In the genomic region with DNA sequence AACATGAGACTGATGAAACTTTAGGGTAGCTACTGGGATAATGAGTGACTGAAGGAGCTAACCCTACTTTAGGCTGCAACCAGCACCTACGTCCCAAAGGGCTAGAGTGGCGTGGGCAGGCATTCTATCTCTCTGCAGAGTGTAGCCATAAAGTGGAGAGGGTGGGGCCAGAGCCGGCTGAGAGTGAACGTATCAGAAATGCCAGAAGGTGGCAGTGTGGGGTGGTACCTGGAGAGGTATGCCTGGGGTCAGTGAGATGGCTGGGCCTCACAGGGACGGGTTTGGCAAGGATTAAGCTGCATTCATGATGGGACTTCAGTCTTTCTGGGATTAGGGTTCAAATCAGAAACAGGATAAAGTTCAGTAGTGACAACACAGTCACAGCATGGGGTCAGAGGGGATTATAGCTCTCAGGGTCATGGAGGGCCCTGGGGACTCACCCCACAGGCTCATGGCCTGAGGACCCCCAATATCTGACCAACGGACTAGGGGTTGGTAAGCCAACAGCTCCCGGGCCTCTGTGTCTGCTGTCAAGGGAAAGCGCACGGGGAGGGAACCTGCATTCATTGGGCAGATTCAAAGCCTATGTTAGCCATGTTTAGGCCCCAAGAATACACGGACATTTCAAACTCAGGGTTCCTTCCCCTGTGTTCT, we compare ENCODE assay signal across 8 cellular contexts.
DNase-seq lines count a peak whose midpoint lies in the region; ATAC-seq and TF ChIP-seq lines count a peak whose summit lies in the region.

No MANE protein-coding gene starts in this region.

- H3K27ac Mint-ChIP-seq in naive B cell, result no peak overlapping the region

- TF ChIP-seq CTCF in AG09309 (IDR thresholded peaks at IDR 0.05; ENCODE audit: control insufficient read depth, insufficient read depth, low read depth, low read length, missing control alignments), result peak; percentile 55

- no peak overlapping the region for H3K4me3 ChIP-seq in AG09309 (ENCODE audit: control insufficient read depth, low read depth, low read length)

- no peaks in the 10 kb centered on the region for H3K9me3 Mint-ChIP-seq in naive B cell

- H3K36me3 Mint-ChIP-seq in naive B cell, result no peaks in the 10 kb centered on the region

- no peak overlapping the region for H3K27ac ChIP-seq in substantia nigra (ENCODE audit: low read depth, low read length, poor library complexity, severe bottlenecking)

- peaks cover 0 to 5% (median 0%) of the 10 kb centered on the region in 3 donors for H3K4me1 Mint-ChIP-seq in naive B cell

- ATAC-seq in GM18873 (IDR thresholded peaks at IDR 0.05; ENCODE audit: low FRiP score, unreplicated experiment) (peak; percentile 51), HG03280 (IDR thresholded peaks at IDR 0.05; ENCODE audit: unreplicated experiment) (peak; percentile 77), naive B cell (ENCODE audit: low read depth in 2 of 2) (peak; percentile 43 to 46)

- DNase-seq in AG09309 (ENCODE audit: low read depth) (no peak), NCI-H526 (lab: John Stamatoyannopoulos, UW) (peak; percentile 65 to 90), naive B cell (peak; percentile 2), substantia nigra (lab: John Stamatoyannopoulos, UW) (peak in 30 of 49 donors; percentile 2 to 48 (median 17))
- DNase-seq in activated CD4-positive, alpha-beta T cell treated with anti-CD3 and anti-CD28 coated beads, Interleukin-2, amount 50 U/mL, for 4 hours, result peak; percentile 61 to 63
- DNase-seq in effector CD8-positive, alpha-beta T cell (lab: John Stamatoyannopoulos, UW), result peak; percentile 40

- H3K4me3 Mint-ChIP-seq in naive B cell, result no peak overlapping the region

- peaks cover 19 to 35% (median 32%) of the 10 kb centered on the region in 3 donors for H3K27me3 Mint-ChIP-seq in naive B cell
